Comparison of ENCODE assay signal across 8 cellular contexts in genomic region chr9:34701023-34701768, GRCh38. TPM values are rescaled to one million over a fixed set of nuclear protein-coding genes. Genes with fewer than 3 reads are reported as not detected.
DNase-seq lines count a peak whose midpoint lies in the region; ATAC-seq and TF ChIP-seq lines count a peak whose summit lies in the region.

No MANE protein-coding gene starts in this region.

- peak overlapping the region; percentile 59 for H3K4me3 Mint-ChIP-seq in MCF 10A (ENCODE audit: unreplicated experiment)

- ATAC-seq in GM19455 (IDR thresholded peaks at IDR 0.05; ENCODE audit: unreplicated experiment) (peak; percentile 50), HG03025 (IDR thresholded peaks at IDR 0.05; ENCODE audit: low FRiP score, unreplicated experiment) (no peak)

- no peak overlapping the region for H3K27ac Mint-ChIP-seq in MCF 10A (ENCODE audit: low read depth, unreplicated experiment)

- H3K9me3 ChIP-seq in iPS-18a (ENCODE audit: control insufficient read depth, low read depth, low read length): no peaks in the 10 kb centered on the region

- H3K27ac ChIP-seq in VCaP (peak overlapping the region; percentile 25; the same call in 1 of the 2 replicates), iPS-18a (ENCODE audit: low read length) (no peak overlapping the region)

- H3K36me3 ChIP-seq in iPS-18a (ENCODE audit: control insufficient read depth, low read depth, low read length): no peaks in the 10 kb centered on the region

- peaks cover 13% of the 10 kb centered on the region for H3K27me3 Mint-ChIP-seq in MCF 10A (ENCODE audit: insufficient read depth, unreplicated experiment)

- H3K4me3 ChIP-seq in iPS-18a (ENCODE audit: low read length) (peak overlapping the region; percentile 66), skeletal muscle cell (ENCODE audit: low read depth, low read length) (peak overlapping the region; percentile 67)

- TF ChIP-seq CTCF in VCaP (conservative IDR thresholded peaks at IDR 0.05) (peak; percentile 89), MCF 10A (IDR thresholded peaks at IDR 0.05; ENCODE audit: unreplicated experiment) (peak; percentile 63)

- no TSS peak for BruUV-seq in MCF 10A (replicated peaks; lab: Mats Ljungman, UMichigan)

- no peaks in the 10 kb centered on the region for H3K4me1 ChIP-seq in iPS-18a (ENCODE audit: control insufficient read depth, low read depth, low read length)

- CTCF ChIA-PET in MCF 10A (lab: Yijun Ruan, JAX): interaction anchor here (0.6 to 2.2 kb wide), 16 partner anchors 9 to 297 kb away, joined by 3 to 11 read pairs (median 4); partner anchors contain the start of genes CCL19, CCL27 and RPP25L

- no peaks in the 10 kb centered on the region for H3K4me1 Mint-ChIP-seq in MCF 10A (ENCODE audit: insufficient read depth, unreplicated experiment)

- H3K9me3 Mint-ChIP-seq in MCF 10A (ENCODE audit: unreplicated experiment): no peaks in the 10 kb centered on the region

- intact Hi-C loops in MCF 10A (cut with micrococcal nuclease): loop anchor here (5.0 kb wide), 1 partner anchor 54 kb away; the partner anchor contains the start of gene GALT

- no peaks in the 10 kb centered on the region for H3K36me3 Mint-ChIP-seq in MCF 10A (ENCODE audit: insufficient read depth, unreplicated experiment)

- DNase-seq in A172 (ENCODE audit: low spot score): peak; percentile 5
- DNase-seq in NCI-H146 (lab: John Stamatoyannopoulos, UW): peak; percentile 76
- DNase-seq in MCF 10A (ENCODE audit: unreplicated experiment): peak; percentile 31
- DNase-seq in skeletal muscle cell (ENCODE audit: low read depth): peak; percentile 8

- peaks cover 30% of the 10 kb centered on the region for H3K27me3 ChIP-seq in iPS-18a (ENCODE audit: control insufficient read depth, insufficient read depth, low read length)

- no peak overlapping the region for H3K9ac ChIP-seq in iPS-18a (ENCODE audit: low read length)

- POLR2A ChIA-PET in MCF 10A (lab: Yijun Ruan, JAX): interaction anchor here (1.2 kb wide), 2 partner anchors 54 to 63 kb away, joined by 3 to 4 read pairs; partner anchors contain the start of gene SIGMAR1

RNA-seq across cellular contexts. Expression of gene CCL21, which starts 8.7 kb away (rescaled TPM):
- total RNA-seq in A172 (2014; rRNA removed; shearing (Covaris generic)): not detected in 2 replicates
- total RNA-seq in MCF 10A (2022): not detected in 2 replicates

RNA-seq across cellular contexts. Expression of gene CCL19, which starts 10.1 kb away (rescaled TPM):
- not detected in 2 replicates for total RNA-seq in A172 (2014; rRNA removed; shearing (Covaris generic))
- total RNA-seq in MCF 10A (2022): not detected in 2 replicates

RNA-seq across cellular contexts. Expression of gene CCL27, which starts 38.7 kb away (rescaled TPM):
- 2.2 TPM in 1 of 2 replicates, not detected in the other for total RNA-seq in A172 (2014; rRNA removed; shearing (Covaris generic))
- 0.49 TPM in 1 of 2 replicates, not detected in the other for total RNA-seq in MCF 10A (2022)

RNA-seq across cellular contexts. Expression of gene IL11RA, which starts 49.2 kb away (rescaled TPM):
- 9.3 and 10.9 TPM in 2 replicates for total RNA-seq in A172 (2014; rRNA removed; shearing (Covaris generic))
- 4.0 and 8.0 TPM in 2 replicates for total RNA-seq in MCF 10A (2022)

RNA-seq across cellular contexts. Expression of gene GALT, which starts 54.7 kb away (rescaled TPM):
- 19.5 and 21.1 TPM in 2 replicates for total RNA-seq in A172 (2014; rRNA removed; shearing (Covaris generic))
- 21.3 and 26.8 TPM in 2 replicates for total RNA-seq in MCF 10A (2022)

Comparison
In these comparisons a context has a peak if more than half of its experiments do, and no peak if none do; other contexts are left out.
1. DNase-seq: peak in every context shown above with its lines; median percentile 76 in NCI-H146; 31 in MCF 10A; 8 in skeletal muscle cell; 5 in A172.